ENCODE assay signal across 14 cellular contexts in genomic region chrX:153639177-153640044, GRCh38. TPM values are rescaled to one million over a fixed set of nuclear protein-coding genes. Genes with fewer than 3 reads are reported as not detected.
A peak's percentile ranks its signal among the peaks of the same experiment; 100 is the strongest.
DNase-seq lines count a peak whose midpoint lies in the region; ATAC-seq and TF ChIP-seq lines count a peak whose summit lies in the region.
"Had no signal": no experiment of that assay in that cellular context is flagged by ENCODE, and none has a peak within 500 bp of the region (broad histone marks: within the 10 kb centered on the region; RNA-seq: fewer than 3 reads in every experiment).

No MANE protein-coding gene starts in this region.

- no peaks in the 10 kb centered on the region for H3K9me2 ChIP-seq in PC-9 (ENCODE audit: insufficient read depth)

- H4K20me1 ChIP-seq in BLaER1 = peaks cover 20% of the 10 kb centered on the region
- no peaks in the 10 kb centered on the region for H4K20me1 ChIP-seq in PC-9 (ENCODE audit: insufficient read depth)

- no peak overlapping the region for H3K9ac ChIP-seq in BLaER1

- 0 out of 2 replicates have a peak overlapping the region, but pooled peaks have one; percentile 2 for H3K4me3 ChIP-seq in BLaER1
- H3K4me3 ChIP-seq in coronary artery = no peak overlapping the region
- H3K4me3 ChIP-seq in PC-9 = no peak overlapping the region
- H3K4me3 ChIP-seq: SJCRH30 had no signal

- no peak overlapping the region for H2AFZ ChIP-seq in PC-9

- intact Hi-C loops in sciatic nerve (cut with DNase I) = no loop called here
- intact Hi-C loops in PC-9 (cut with micrococcal nuclease; ENCODE audit: unreplicated experiment) = no loop called here

- no peaks in the 10 kb centered on the region for H3F3A ChIP-seq in PC-9 (ENCODE audit: insufficient read depth, low read depth)

- ATAC-seq in sciatic nerve = no peak
- no peak for ATAC-seq in GM21576 (IDR thresholded peaks at IDR 0.05; ENCODE audit: unreplicated experiment)

- H3K36me3 ChIP-seq in BLaER1 = no peaks in the 10 kb centered on the region
- H3K36me3 ChIP-seq in PC-9 (ENCODE audit: low read depth) = no peaks in the 10 kb centered on the region
- H3K36me3 ChIP-seq: SJCRH30 had no signal

- POLR2A ChIA-PET in GM10248 (lab: Yijun Ruan, JAX) (no interaction called here), PC-9 (lab: Charles Lee; ENCODE audit: unreplicated experiment) (interaction anchor here (0.6 kb wide), 1 partner anchor 13 kb away, joined by 6 read pairs; no protein-coding TSS in a partner anchor)

- H3K4me2 ChIP-seq in BLaER1 (peak overlapping the region; percentile 80), PC-9 (no peak overlapping the region)

- H3K27ac ChIP-seq in BLaER1 (peak overlapping the region; percentile 69), coronary artery (no peak overlapping the region), PC-9 (no peak overlapping the region)
- H3K27ac ChIP-seq: RWPE1, SJCRH30 had no signal

- H3K9me3 ChIP-seq in BLaER1 (peaks cover 14% of the 10 kb centered on the region; the same call in 1 of the 2 replicates), PC-9 (ENCODE audit: insufficient read depth, low read depth) (no peaks in the 10 kb centered on the region)
- H3K9me3 ChIP-seq: SJCRH30 had no signal

- DNase-seq in GM10248 (ENCODE audit: extremely low spot score) (peak; percentile 14), coronary artery (ENCODE audit: low spot score) (peak; percentile 63), sciatic nerve (ENCODE audit: low spot score) (peak; percentile 42), PC-9 (no peak), C1 segment of cervical spinal cord (lab: John Stamatoyannopoulos, UW) (no peak)
- DNase-seq: KG1, NCI-H1105 treated with DMSO at 0.1 percent for 48 hours, NCI-H187, NCI-H2107, NCI-H510A, SJCRH30 had no signal

- CTCF ChIA-PET in GM10248 (lab: Yijun Ruan, JAX) = interaction anchor here (1.4 to 1.5 kb wide), 2 partner anchors 11 to 31 kb away, joined by 3 to 4 read pairs; no protein-coding TSS in a partner anchor
- CTCF ChIA-PET in PC-9 (lab: Charles Lee) = no interaction called here

- no peak for TF ChIP-seq CTCF in GM10248 (IDR thresholded peaks at IDR 0.05; ENCODE audit: control extremely low read depth, extremely low read depth, low read depth, missing control alignments)
- TF ChIP-seq CTCF in coronary artery (IDR thresholded peaks at IDR 0.05) = no peak
- TF ChIP-seq CTCF in PC-9 (conservative IDR thresholded peaks at IDR 0.05) = no peak

- H3K4me1 ChIP-seq in BLaER1 (peaks cover 79% of the 10 kb centered on the region), PC-9 (replicated peaks; ENCODE audit: insufficient read depth) (no peaks in the 10 kb centered on the region)
- H3K4me1 ChIP-seq: SJCRH30 had no signal

- H3K79me2 ChIP-seq in PC-9 (ENCODE audit: low read depth) = no peaks in the 10 kb centered on the region

- no TSS peak for BruUV-seq in PC-9 (replicated peaks; lab: Mats Ljungman, UMichigan)

- H3K27me3 ChIP-seq in BLaER1 (peaks cover 52% of the 10 kb centered on the region), PC-9 (ENCODE audit: insufficient read depth, low read depth) (peaks cover 38% of the 10 kb centered on the region)
- H3K27me3 ChIP-seq: SJCRH30 had no signal

RNA-seq across cellular contexts. Expression of gene DUSP9, which starts 7.6 kb away (rescaled TPM):
- total RNA-seq in sciatic nerve = 0.13 TPM
- total RNA-seq in PC-9 (2021) = 1.3 and 1.8 TPM in 2 replicates

RNA-seq across cellular contexts. Expression of gene PNCK, which starts 34.2 kb away (rescaled TPM):
- 1.6 TPM for total RNA-seq in sciatic nerve
- 1.0 and 4.4 TPM in 2 replicates for total RNA-seq in PC-9 (2021)
- total RNA-seq: SJCRH30 had no signal

RNA-seq across cellular contexts. Expression of gene CCNQ, which starts 40.5 kb away (rescaled TPM):
- 11.9 TPM for total RNA-seq in sciatic nerve
- total RNA-seq in PC-9 (2021) = 33.9 and 35.9 TPM in 2 replicates

RNA-seq across cellular contexts. Expression of gene SLC6A8, which starts 48.3 kb away (rescaled TPM):
- total RNA-seq in sciatic nerve = 23.2 TPM
- total RNA-seq in PC-9 (2021) = 37.6 and 40.5 TPM in 2 replicates

Comparison
In these comparisons a context has a peak if more than half of its experiments do, and no peak if none do; other contexts are left out.
1. DNase-seq: peak in GM10248 (single experiment), coronary artery (single experiment) and sciatic nerve (single experiment); none in PC-9 (0 of 2) and C1 segment of cervical spinal cord (0 of 14).